In genomic region chr19:2387367-2388288, GRCh38 we compare ENCODE assay signal across 18 cellular contexts. TPM values are rescaled to one million over a fixed set of nuclear protein-coding genes. Genes with fewer than 3 reads are reported as not detected.
DNase-seq lines count a peak whose midpoint lies in the region; ATAC-seq, FAIRE-seq and TF ChIP-seq lines count a peak whose summit lies in the region.
"Had no signal": no experiment of that assay in that cellular context is flagged by ENCODE, and none has a peak within 500 bp of the region (broad histone marks: within the 10 kb centered on the region; RNA-seq: fewer than 3 reads in every experiment).

No MANE protein-coding gene starts in this region.

- ATAC-seq in K562 (peak; percentile 80), HG02642 (IDR thresholded peaks at IDR 0.05; ENCODE audit: poor library complexity, unreplicated experiment) (no peak), HG03342 (IDR thresholded peaks at IDR 0.05; ENCODE audit: unreplicated experiment) (no peak)

- H3K27me3 ChIP-seq in H9 (ENCODE audit: insufficient read depth, low read length) = no peaks in the 10 kb centered on the region; the same call in 1 of the 2 replicates
- H3K27me3 ChIP-seq in K562 (ENCODE audit: control insufficient read depth in 2 of 2, insufficient read depth in 2 of 2, low read length in 2 of 2) = no peaks in the 10 kb centered on the region
- H3K27me3 ChIP-seq in neural progenitor cell = no peaks in the 10 kb centered on the region

- no peak overlapping the region for H3T11ph ChIP-seq in H9 (ENCODE audit: low read length)

- H2BK20ac ChIP-seq in H9 (ENCODE audit: low read depth, low read length, poor library complexity, severe bottlenecking) = no peak overlapping the region

- in situ Hi-C loops in K562 (cut with MboI) = loop anchor here (5.0 to 10.0 kb wide), 2 partner anchors 105 to 233 kb away; partner anchors contain the start of genes AP3D1 and PEAK3

- no peaks in the 10 kb centered on the region for H3K79me1 ChIP-seq in H9 (ENCODE audit: insufficient read depth, low read depth, low read length, poor library complexity, severe bottlenecking)

- no peak overlapping the region for H3K56ac ChIP-seq in H9 (ENCODE audit: insufficient read length, low read depth, low read length)

- no TSS peak for BruUV-seq in K562 (replicated peaks; lab: Mats Ljungman, UMichigan)
- no TSS peak for BruUV-seq in MCF 10A (replicated peaks; lab: Mats Ljungman, UMichigan)

- TF ChIP-seq RAD21 in K562 (CRISPR knock-in tag; conservative IDR thresholded peaks at IDR 0.05 in 1 of 2, IDR thresholded peaks at IDR 0.05 in 1 of 2) = no peak

- no peaks in the 10 kb centered on the region for H3K36me3 ChIP-seq in K562 (ENCODE audit: control insufficient read depth, insufficient read depth, low read length)
- no peaks in the 10 kb centered on the region for H3K36me3 ChIP-seq in neural progenitor cell

- no peak overlapping the region for H4K91ac ChIP-seq in H9 (ENCODE audit: insufficient read length, low read depth, low read length)

- TF ChIP-seq CTCF in H9 (conservative IDR thresholded peaks at IDR 0.05) (no peak), K562 (IDR thresholded peaks at IDR 0.05 in 2 of 3, conservative IDR thresholded peaks at IDR 0.05 in 1 of 3; ENCODE audit: insufficient read depth in 2 of 3, low read depth in 1 of 3, low read length in 3 of 3) (no peak), neural progenitor cell (IDR thresholded peaks at IDR 0.05) (no peak), MCF 10A (IDR thresholded peaks at IDR 0.05; ENCODE audit: unreplicated experiment) (no peak)

- no peak overlapping the region for H3K9ac ChIP-seq in H9 (ENCODE audit: extremely low read depth, insufficient read length, low read length)
- peak overlapping the region in 1 of 2 experiments; percentile 74; a peak in 1 of 4 replicates for H3K9ac ChIP-seq in K562 (ENCODE audit: insufficient read depth in 1 of 2, low read depth in 2 of 2, low read length in 2 of 2)
- H3K9ac ChIP-seq in neural progenitor cell = no peak overlapping the region

- no peak overlapping the region for H2BK15ac ChIP-seq in H9 (ENCODE audit: low read depth, low read length)

- H3K4me3 ChIP-seq in K562 = no peak overlapping the region
- no peak overlapping the region for H3K4me3 ChIP-seq in neural progenitor cell

- H3K9me1 ChIP-seq in K562 (ENCODE audit: control insufficient read depth, insufficient read depth, low read length) = no peaks in the 10 kb centered on the region

- H3K14ac ChIP-seq in H9 (ENCODE audit: insufficient read depth, low read length) = no peak overlapping the region

- WGBS in H9 (ENCODE audit: extremely low coverage, insufficient read length, low lambda C conversion rate) = no CpG with 5 or more reads among the region's 20 CpGs
- WGBS in K562 (ENCODE audit: insufficient coverage, low coverage, missing lambda C conversion rate) = 64% methylated on average over 19 of the region's 20 CpGs

- H4K20me1 ChIP-seq in H9 (ENCODE audit: control insufficient read depth, insufficient read depth, insufficient read length) (no peaks in the 10 kb centered on the region), K562 (replicated peaks; ENCODE audit: control insufficient read depth, insufficient read depth, low read length) (no peaks in the 10 kb centered on the region), neural progenitor cell (ENCODE audit: low read depth) (no peaks in the 10 kb centered on the region)

- H2AFZ ChIP-seq in H9 (ENCODE audit: low read length) = no peak overlapping the region
- peak overlapping the region; percentile 49; the same call in 1 of the 2 replicates for H2AFZ ChIP-seq in K562 (ENCODE audit: low read depth, low read length)
- no peak overlapping the region for H2AFZ ChIP-seq in neural progenitor cell (replicated peaks)

- H3K27ac ChIP-seq in H9 (ENCODE audit: insufficient read length, low read depth, low read length) (no peak overlapping the region), K562 (ENCODE audit: extremely low read depth, low read depth, low read length) (no peak overlapping the region), neural progenitor cell (no peak overlapping the region)
- H3K27ac ChIP-seq: C4-2B had no signal

- no peak overlapping the region for H2BK12ac ChIP-seq in H9 (ENCODE audit: insufficient read length, low read depth, low read length)

- TF ChIP-seq EP300 in K562 (IDR thresholded peaks at IDR 0.05; ENCODE audit: low read length) = peak; percentile 75

- DNase-seq in H9 (no peak), NCI-H82 (lab: John Stamatoyannopoulos, UW) (peak; percentile 83), K562 (ENCODE audit: extremely low read depth in 1 of 4, low spot score in 3 of 4) (no peak), neural progenitor cell (ENCODE audit: low spot score) (no peak), NCI-H2227 treated with DMSO at 0.1 percent for 48 hours (lab: John Stamatoyannopoulos, UW) (no peak), MCF 10A (ENCODE audit: unreplicated experiment) (no peak)
- DNase-seq: COR-L47, HCEC 1CT, KG1, NCI-H1436, NCI-H2029, NCI-H2171, SHP77 treated with DMSO at 0.1 percent for 48 hours had no signal

- H3K4me1 Mint-ChIP-seq in H9 (peaks cover 3% of the 10 kb centered on the region in 2 experiments; a peak in 2 of 4 replicates), neural progenitor cell (peaks cover 22% of the 10 kb centered on the region), MCF 10A (ENCODE audit: insufficient read depth, unreplicated experiment) (peaks cover 18% of the 10 kb centered on the region)

- H3K4me2 ChIP-seq in H9 (ENCODE audit: insufficient read depth, insufficient read length, low read length) (no peak overlapping the region), K562 (ENCODE audit: insufficient read depth, low read length) (peak overlapping the region; percentile 11; the same call in 1 of the 2 replicates), neural progenitor cell (no peak overlapping the region)

- no peak overlapping the region for H3K18ac ChIP-seq in H9 (ENCODE audit: insufficient read length, low read depth, low read length)

- H2BK120ac ChIP-seq in H9 (ENCODE audit: low read depth, low read length, poor library complexity, severe bottlenecking) = no peak overlapping the region

- TF ChIP-seq POLR2A in K562 (conservative IDR thresholded peaks at IDR 0.05) = no peak

- H4K8ac ChIP-seq in H9 (replicated peaks; ENCODE audit: insufficient read length, low read depth, low read length) = no peak overlapping the region

- H3K9me3 Mint-ChIP-seq in H9 = peaks cover under 1 to 4% of the 10 kb centered on the region in 2 experiments; a peak in 2 of 5 replicates
- no peaks in the 10 kb centered on the region for H3K9me3 Mint-ChIP-seq in neural progenitor cell
- H3K9me3 Mint-ChIP-seq in MCF 10A (ENCODE audit: unreplicated experiment) = no peaks in the 10 kb centered on the region

- H3K27ac Mint-ChIP-seq in H9 = no peak overlapping the region; a peak in 2 of 7 replicates
- no peak overlapping the region for H3K27ac Mint-ChIP-seq in neural progenitor cell
- H3K27ac Mint-ChIP-seq in MCF 10A (ENCODE audit: low read depth, unreplicated experiment) = no peak overlapping the region

- peak; percentile 26 for FAIRE-seq in K562 (lab: Jason Lieb, UNC)
- FAIRE-seq: RCC 7860 had no signal

- H3F3A ChIP-seq in neural progenitor cell (ENCODE audit: low read depth) = no peaks in the 10 kb centered on the region

- peak overlapping the region; percentile 80 for H2AK5ac ChIP-seq in H9 (ENCODE audit: insufficient read length, low read length)

- H3K27me3 Mint-ChIP-seq in H9 (ENCODE audit: low read depth) (peaks cover 38% of the 10 kb centered on the region), neural progenitor cell (ENCODE audit: insufficient read depth, low read depth) (peaks cover 15% of the 10 kb centered on the region), MCF 10A (ENCODE audit: insufficient read depth, unreplicated experiment) (no peaks in the 10 kb centered on the region)

- CTCF ChIA-PET in K562 (lab: Yijun Ruan, JAX; ENCODE audit: low intra/inter-chr PET ratio) = interaction anchor here (0.6 kb wide), 1 partner anchor 144 kb away, joined by 3 read pairs; no protein-coding TSS in a partner anchor
- CTCF ChIA-PET in MCF 10A (lab: Yijun Ruan, JAX) = interaction anchor here (1.2 to 1.5 kb wide), 2 partner anchors 60 to 150 kb away, joined by 4 to 6 read pairs; no protein-coding TSS in a partner anchor

- no peaks in the 10 kb centered on the region for H3K79me2 ChIP-seq in H9 (ENCODE audit: insufficient read depth, low read length)
- H3K79me2 ChIP-seq in K562 (ENCODE audit: control insufficient read depth, insufficient read depth, low read length) = no peaks in the 10 kb centered on the region
- no peaks in the 10 kb centered on the region for H3K79me2 ChIP-seq in neural progenitor cell (ENCODE audit: low read depth)

- no peak overlapping the region for H3K23ac ChIP-seq in H9 (ENCODE audit: insufficient read length, low read depth, low read length)

- no peak overlapping the region for H3K4ac ChIP-seq in H9 (ENCODE audit: low read depth, low read length)

- no peak overlapping the region for H4K5ac ChIP-seq in H9 (ENCODE audit: insufficient read length, low read depth, low read length)

- H3K23me2 ChIP-seq in H9 (ENCODE audit: insufficient read length, low read depth, low read length, poor library complexity, severe bottlenecking) = no peaks in the 10 kb centered on the region

- no peak overlapping the region for H2BK5ac ChIP-seq in H9 (ENCODE audit: insufficient read length, low read length)

- H3K36me3 Mint-ChIP-seq in H9 (ENCODE audit: insufficient read depth in 1 of 3, low read depth in 3 of 3) = no peaks in the 10 kb centered on the region
- H3K36me3 Mint-ChIP-seq in neural progenitor cell = no peaks in the 10 kb centered on the region
- H3K36me3 Mint-ChIP-seq in MCF 10A (ENCODE audit: insufficient read depth, unreplicated experiment) = no peaks in the 10 kb centered on the region

- H3K4me3 Mint-ChIP-seq in H9 = no peak overlapping the region; a peak in 1 of 5 replicates
- peak overlapping the region; percentile 70 for H3K4me3 Mint-ChIP-seq in neural progenitor cell
- H3K4me3 Mint-ChIP-seq in MCF 10A (ENCODE audit: unreplicated experiment) = no peak overlapping the region

- intact Hi-C loops in K562 (cut with micrococcal nuclease) = loop anchor here (10.0 kb wide), 1 partner anchor 63 kb away; the partner anchor contains the start of genes LSM7 and SPPL2B
- intact Hi-C loops in MCF 10A (cut with micrococcal nuclease) = no loop called here

- POLR2A ChIA-PET in K562 (lab: Yijun Ruan, JAX) = interaction anchor here (0.6 to 0.8 kb wide), 3 partner anchors 10 to 842 kb away, joined by 3 read pairs; no protein-coding TSS in a partner anchor
- POLR2A ChIA-PET in MCF 10A (lab: Yijun Ruan, JAX) = no interaction called here

- no peaks in the 10 kb centered on the region for H3K9me3 ChIP-seq in H9 (ENCODE audit: control insufficient read depth, low read depth, low read length)
- H3K9me3 ChIP-seq in K562 (replicated peaks; ENCODE audit: control insufficient read depth, insufficient read depth, low read depth, low read length) = no peaks in the 10 kb centered on the region; the same call in 1 of the 2 replicates
- no peaks in the 10 kb centered on the region for H3K9me3 ChIP-seq in neural progenitor cell (ENCODE audit: low read depth)

- H3K4me1 ChIP-seq in H9 (ENCODE audit: insufficient read depth, low read length) (no peaks in the 10 kb centered on the region; the same call in 1 of the 2 replicates), K562 (replicated peaks in 1 of 2; ENCODE audit: control insufficient read depth in 2 of 2, insufficient read depth in 2 of 2, low read length in 2 of 2) (peaks cover 6 to 23% of the 10 kb centered on the region in 2 experiments; a peak in 4 of 5 replicates), neural progenitor cell (no peaks in the 10 kb centered on the region)

RNA-seq across cellular contexts. Expression of gene TMPRSS9, which starts 27.6 kb away (rescaled TPM):
- total RNA-seq in H9 (2021) (0.24 and 0.33 TPM in 2 replicates), K562 (2014; rRNA removed) (not detected in 2 replicates), K562 (2014; rRNA removed; fragmentation: Illumina TruSeq; extraction: Trizol) (not detected in 2 replicates), K562 (2015; rRNA removed; fragmentation: Illumina TruSeq; extraction: Trizol) (not detected in 2 replicates), K562 (2021) (0.11 TPM in 1 of 2 replicates, not detected in the other), neural progenitor cell (ENCODE audit: low replicate concordance) (0.40 TPM in 1 of 2 replicates, not detected in the other), MCF 10A (2022) (not detected in 2 replicates)
- 1.7 TPM in 1 of 2 replicates, not detected in the other for total RNA-seq in K562 (2011; cell fraction: chromatin; rRNA removed; ENCODE audit: low replicate concordance)
- 0.33 and 0.66 TPM in 2 replicates for total RNA-seq in K562 (2011; cell fraction: nucleolus; rRNA removed)
- 0.15 TPM in 1 of 2 replicates, not detected in the other for total RNA-seq in K562 (2011; cell fraction: nucleoplasm; rRNA removed)
- polyA plus RNA-seq in K562 (2011; rRNA removed) (0.01 TPM in 1 of 2 replicates, not detected in the other), K562 (2014; fragmentation: Illumina TruSeq; extraction: Trizol) (not detected in 2 replicates), K562 (2014; fragmentation: Nextera tagmentation; extraction: Ambion mirVana) (not detected), K562 (2014; rRNA removed) (0.03 TPM in 1 of 2 replicates, not detected in the other)
- 0.03 TPM in 1 of 2 replicates, not detected in the other for polyA plus RNA-seq in K562 (2011; cell fraction: cytosol; rRNA removed)
- 0.04 and 0.24 TPM in 2 replicates for polyA plus RNA-seq in K562 (2011; cell fraction: nucleus; rRNA removed)
- polyA plus RNA-seq in K562 (2012) = 0.34 and 2.1 TPM in 2 replicates
- polyA minus RNA-seq in K562 (2011; rRNA and poly(A)+ RNA removed) = not detected in 2 replicates
- not detected in 2 replicates for polyA minus RNA-seq in K562 (2011; cell fraction: cytosol; rRNA and poly(A)+ RNA removed)
- polyA minus RNA-seq in K562 (2011; cell fraction: nucleus; rRNA and poly(A)+ RNA removed) = 0.11 TPM in 1 of 2 replicates, not detected in the other
- total RNA-seq: A673 had no signal

RNA-seq across cellular contexts. Expression of gene TIMM13, which starts 39.8 kb away (rescaled TPM):
- total RNA-seq in H9 (2021) (214 and 219 TPM in 2 replicates), K562 (2014; rRNA removed) (112 and 140 TPM in 2 replicates), K562 (2014; rRNA removed; fragmentation: Illumina TruSeq; extraction: Trizol) (13.8 and 18.7 TPM in 2 replicates), K562 (2015; rRNA removed; fragmentation: Illumina TruSeq; extraction: Trizol) (81.1 and 90.4 TPM in 2 replicates), K562 (2021) (215 and 235 TPM in 2 replicates), neural progenitor cell (ENCODE audit: low replicate concordance) (22.3 and 37.9 TPM in 2 replicates), MCF 10A (2022) (123 and 188 TPM in 2 replicates)
- 33.4 and 83.5 TPM in 2 replicates for total RNA-seq in K562 (2011; cell fraction: chromatin; rRNA removed; ENCODE audit: low replicate concordance)
- 50.0 and 67.9 TPM in 2 replicates for total RNA-seq in K562 (2011; cell fraction: nucleolus; rRNA removed)
- total RNA-seq in K562 (2011; cell fraction: nucleoplasm; rRNA removed) = 30.1 and 33.7 TPM in 2 replicates
- polyA plus RNA-seq in K562 (2011; rRNA removed) (35.0 and 50.3 TPM in 2 replicates), K562 (2014; fragmentation: Illumina TruSeq; extraction: Trizol) (20.3 and 68.0 TPM in 2 replicates), K562 (2014; fragmentation: Nextera tagmentation; extraction: Ambion mirVana) (10 to 100 TPM; 17.6 to 71.8 TPM), K562 (2014; rRNA removed) (105 and 132 TPM in 2 replicates)
- 77.5 and 236 TPM in 2 replicates for polyA plus RNA-seq in K562 (2011; cell fraction: cytosol; rRNA removed)
- polyA plus RNA-seq in K562 (2011; cell fraction: nucleus; rRNA removed) = 41.8 and 63.1 TPM in 2 replicates
- 83.8 and 112 TPM in 2 replicates for polyA plus RNA-seq in K562 (2012)
- polyA minus RNA-seq in K562 (2011; rRNA and poly(A)+ RNA removed) = 4.1 and 9.6 TPM in 2 replicates
- polyA minus RNA-seq in K562 (2011; cell fraction: cytosol; rRNA and poly(A)+ RNA removed) = 27.2 and 34.0 TPM in 2 replicates
- polyA minus RNA-seq in K562 (2011; cell fraction: nucleus; rRNA and poly(A)+ RNA removed) = 18.0 and 20.1 TPM in 2 replicates

RNA-seq across cellular contexts. Expression of gene SPPL2B, which starts 59.1 kb away (rescaled TPM):
- total RNA-seq in H9 (2021) (69.4 and 73.7 TPM in 2 replicates), K562 (2014; rRNA removed) (32.0 and 33.9 TPM in 2 replicates), K562 (2014; rRNA removed; fragmentation: Illumina TruSeq; extraction: Trizol) (2.6 and 4.1 TPM in 2 replicates), K562 (2015; rRNA removed; fragmentation: Illumina TruSeq; extraction: Trizol) (15.1 and 16.9 TPM in 2 replicates), K562 (2021) (63.6 and 74.0 TPM in 2 replicates), neural progenitor cell (ENCODE audit: low replicate concordance) (20.7 and 90.9 TPM in 2 replicates), MCF 10A (2022) (70.1 and 70.9 TPM in 2 replicates)
- 147 and 415 TPM in 2 replicates for total RNA-seq in K562 (2011; cell fraction: chromatin; rRNA removed; ENCODE audit: low replicate concordance)
- 310 and 318 TPM in 2 replicates for total RNA-seq in K562 (2011; cell fraction: nucleolus; rRNA removed)
- total RNA-seq in K562 (2011; cell fraction: nucleoplasm; rRNA removed) = 175 and 195 TPM in 2 replicates
- polyA plus RNA-seq in K562 (2011; rRNA removed) (24.9 and 30.0 TPM in 2 replicates), K562 (2014; fragmentation: Illumina TruSeq; extraction: Trizol) (8.4 and 19.9 TPM in 2 replicates), K562 (2014; fragmentation: Nextera tagmentation; extraction: Ambion mirVana) (under 1 TPM; 0.20 to 0.29 TPM), K562 (2014; rRNA removed) (62.9 and 81.2 TPM in 2 replicates)
- polyA plus RNA-seq in K562 (2011; cell fraction: cytosol; rRNA removed) = 28.7 and 44.8 TPM in 2 replicates
- 317 and 559 TPM in 2 replicates for polyA plus RNA-seq in K562 (2011; cell fraction: nucleus; rRNA removed)
- polyA plus RNA-seq in K562 (2012) = 67.0 and 110 TPM in 2 replicates
- polyA minus RNA-seq in K562 (2011; rRNA and poly(A)+ RNA removed) = 3.4 and 6.9 TPM in 2 replicates
- polyA minus RNA-seq in K562 (2011; cell fraction: cytosol; rRNA and poly(A)+ RNA removed) = 14.0 and 22.7 TPM in 2 replicates
- 52.0 and 52.1 TPM in 2 replicates for polyA minus RNA-seq in K562 (2011; cell fraction: nucleus; rRNA and poly(A)+ RNA removed)

RNA-seq across cellular contexts. Expression of gene LSM7, which starts 59.2 kb away (rescaled TPM):
- 187 and 202 TPM in 2 replicates for total RNA-seq in H9 (2021)
- 46.8 and 94.0 TPM in 2 replicates for total RNA-seq in K562 (2011; cell fraction: chromatin; rRNA removed; ENCODE audit: low replicate concordance)
- total RNA-seq in K562 (2011; cell fraction: nucleolus; rRNA removed) = 108 and 115 TPM in 2 replicates
- total RNA-seq in K562 (2011; cell fraction: nucleoplasm; rRNA removed) = 89.3 and 125 TPM in 2 replicates
- total RNA-seq in K562 (2014; rRNA removed) = 408 and 578 TPM in 2 replicates
- total RNA-seq in K562 (2014; rRNA removed; fragmentation: Illumina TruSeq; extraction: Trizol) = 117 and 146 TPM in 2 replicates
- 261 and 265 TPM in 2 replicates for total RNA-seq in K562 (2015; rRNA removed; fragmentation: Illumina TruSeq; extraction: Trizol)
- 284 and 286 TPM in 2 replicates for total RNA-seq in K562 (2021)
- 450 and 480 TPM in 2 replicates for polyA plus RNA-seq in K562 (2011; rRNA removed)
- polyA plus RNA-seq in K562 (2011; cell fraction: cytosol; rRNA removed) = 1,525 and 1,825 TPM in 2 replicates
- 285 TPM in 2 replicates for polyA plus RNA-seq in K562 (2011; cell fraction: nucleus; rRNA removed)
- 272 and 399 TPM in 2 replicates for polyA plus RNA-seq in K562 (2012)
- 147 and 242 TPM in 2 replicates for polyA plus RNA-seq in K562 (2014; fragmentation: Illumina TruSeq; extraction: Trizol)
- polyA plus RNA-seq in K562 (2014; fragmentation: Nextera tagmentation; extraction: Ambion mirVana) = 100 to 1,000 TPM in 1 of 2 experiments, 10 to 100 TPM in 1; 40.5 to 147 TPM
- 650 and 690 TPM in 2 replicates for polyA plus RNA-seq in K562 (2014; rRNA removed)
- 39.4 and 52.2 TPM in 2 replicates for polyA minus RNA-seq in K562 (2011; rRNA and poly(A)+ RNA removed)
- 59.3 and 94.0 TPM in 2 replicates for polyA minus RNA-seq in K562 (2011; cell fraction: cytosol; rRNA and poly(A)+ RNA removed)
- 39.6 and 56.8 TPM in 2 replicates for polyA minus RNA-seq in K562 (2011; cell fraction: nucleus; rRNA and poly(A)+ RNA removed)
- total RNA-seq in neural progenitor cell (ENCODE audit: low replicate concordance) = 183 and 317 TPM in 2 replicates
- 135 and 152 TPM in 2 replicates for total RNA-seq in MCF 10A (2022)
